ENCODE assay signal across 16 cellular contexts in the genomic region with DNA sequence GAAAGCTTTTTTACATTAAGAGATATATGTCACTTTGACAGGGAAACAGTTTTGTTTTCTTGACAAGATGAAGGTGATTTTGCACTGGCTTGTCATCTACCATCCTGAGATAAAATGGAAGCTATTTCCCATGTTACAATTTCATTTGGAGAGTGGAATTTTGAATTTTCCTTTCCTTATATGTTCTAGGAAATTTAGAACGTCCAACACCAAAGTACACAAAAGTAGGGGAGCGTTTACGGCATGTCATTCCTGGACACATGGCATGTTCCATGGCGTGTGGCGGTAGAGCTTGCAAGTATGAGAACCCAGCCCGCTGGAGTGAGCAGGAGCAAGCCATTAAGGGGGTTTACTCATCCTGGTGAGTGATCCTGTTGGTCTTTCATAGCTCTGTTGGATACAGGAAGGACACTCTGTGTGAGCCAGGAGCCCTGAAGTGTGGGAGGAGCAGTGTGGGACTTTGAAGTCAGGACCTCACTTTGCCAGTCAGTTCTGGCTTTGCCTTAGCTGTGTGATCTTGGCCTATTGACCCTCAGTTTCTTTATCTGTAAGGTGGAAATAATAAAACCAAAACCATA. TPM values are rescaled to one million over a fixed set of nuclear protein-coding genes. Genes with fewer than 3 reads are reported as not detected.
DNase-seq lines count a peak whose midpoint lies in the region; ATAC-seq, FAIRE-seq and TF ChIP-seq lines count a peak whose summit lies in the region.
"Had no signal": no experiment of that assay in that cellular context is flagged by ENCODE, and none has a peak within 500 bp of the region (broad histone marks: within the 10 kb centered on the region; RNA-seq: fewer than 3 reads in every experiment).

No MANE protein-coding gene starts in this region.

- ATAC-seq in HepG2 (peak; percentile 82), right lobe of liver (no peak), GM21717 (IDR thresholded peaks at IDR 0.05; ENCODE audit: unreplicated experiment) (no peak), GM19324 (IDR thresholded peaks at IDR 0.05; ENCODE audit: low FRiP score, unreplicated experiment) (no peak)

- TSS peak; percentile 59 for BruUV-seq in HepG2 (replicated peaks; lab: Mats Ljungman, UMichigan)

- H2AFZ ChIP-seq in HepG2 (ENCODE audit: low read length): no peak overlapping the region
- H2AFZ ChIP-seq: hepatocyte had no signal

- H3K9me3 ChIP-seq in HepG2 (ENCODE audit: low read length) (no peaks in the 10 kb centered on the region), right lobe of liver (no peaks in the 10 kb centered on the region), adipocyte (ENCODE audit: control insufficient read depth, low read length) (no peaks in the 10 kb centered on the region), iPS-20b (ENCODE audit: insufficient read depth, low read depth, low read length) (no peaks in the 10 kb centered on the region)
- H3K9me3 ChIP-seq: neutrophil, thoracic aorta had no signal

- H3K4me1 Mint-ChIP-seq in activated T-helper 1 cell treated with anti-CD3 and anti-CD28 coated beads, Interleukin-12 subunit alpha, Interleukin-12 subunit beta, Interleukin-2, Interleukin-4 antibody, amounts not matched to agents 30 ng/mL and 10 ng/mL and 1 ng/mL, durations not matched to agents 14 hours and 24 hours and 36 hours (ENCODE audit: low read depth): no peaks in the 10 kb centered on the region
- H3K4me1 Mint-ChIP-seq in activated naive CD4-positive, alpha-beta T cell treated with anti-CD3 and anti-CD28 coated beads, Interleukin-2, amount 10 ng/mL, durations not matched to agents 7 days and 5 days: no peaks in the 10 kb centered on the region
- H3K4me1 Mint-ChIP-seq: B cell had no signal

- peak; percentile 82 for FAIRE-seq in HepG2 (lab: Jason Lieb, UNC)

- no peak for TF ChIP-seq RAD21 in HepG2 (CRISPR knock-in tag; IDR thresholded peaks at IDR 0.05)

- H3K4me3 Mint-ChIP-seq in activated T-helper 1 cell treated with anti-CD3 and anti-CD28 coated beads, Interleukin-12 subunit alpha, Interleukin-12 subunit beta, Interleukin-2, Interleukin-4 antibody, amounts not matched to agents 30 ng/mL and 10 ng/mL and 1 ng/mL, durations not matched to agents 14 hours and 24 hours and 36 hours: no peak overlapping the region
- no peak overlapping the region for H3K4me3 Mint-ChIP-seq in activated naive CD4-positive, alpha-beta T cell treated with anti-CD3 and anti-CD28 coated beads, Interleukin-2, amount 10 ng/mL, durations not matched to agents 7 days and 5 days
- H3K4me3 Mint-ChIP-seq: B cell had no signal

- H3K4me3 ChIP-seq in HepG2 (replicated peaks in 1 of 3; ENCODE audit: insufficient read depth in 1 of 3, low read depth in 2 of 3, low read length in 3 of 3) (no peak overlapping the region), right lobe of liver (no peak overlapping the region), adipocyte (ENCODE audit: low read length) (no peak overlapping the region), iPS-20b (ENCODE audit: low read length) (peak overlapping the region; percentile 25; the same call in 1 of the 2 replicates)
- H3K4me3 ChIP-seq: hepatocyte, thoracic aorta had no signal

- H3K4me2 ChIP-seq in HepG2 (ENCODE audit: low read depth, low read length): no peak overlapping the region
- H3K4me2 ChIP-seq: hepatocyte had no signal

- H3K9me3 Mint-ChIP-seq in activated T-helper 1 cell treated with anti-CD3 and anti-CD28 coated beads, Interleukin-12 subunit alpha, Interleukin-12 subunit beta, Interleukin-2, Interleukin-4 antibody, amounts not matched to agents 30 ng/mL and 10 ng/mL and 1 ng/mL, durations not matched to agents 14 hours and 24 hours and 36 hours: no peaks in the 10 kb centered on the region
- no peaks in the 10 kb centered on the region for H3K9me3 Mint-ChIP-seq in activated naive CD4-positive, alpha-beta T cell treated with anti-CD3 and anti-CD28 coated beads, Interleukin-2, amount 10 ng/mL, durations not matched to agents 7 days and 5 days
- H3K9me3 Mint-ChIP-seq: activated T-helper 2 cell treated with anti-CD3 and anti-CD28 coated beads, Interferon-gamma antibody, Interleukin-2, Interleukin-4, amounts not matched to agents 10 μg/mL and 5 μg/mL and 100 μg/mL, durations not matched to agents 14 hours and 24 hours and 36 hours had no signal

- TF ChIP-seq EP300 in HepG2 (IDR thresholded peaks at IDR 0.05; ENCODE audit: low read depth in 2 of 2, low read length in 2 of 2) (no peak), HepG2 (CRISPR knock-in tag; IDR thresholded peaks at IDR 0.05; ENCODE audit: borderline replicate concordance) (no peak)

- H3K36me3 ChIP-seq in HepG2 (replicated peaks in 1 of 2; ENCODE audit: control insufficient read depth in 1 of 2, insufficient read depth in 2 of 2, low read length in 2 of 2) (peaks cover 0 to 6% of the 10 kb centered on the region in 2 experiments; a peak in 2 of 5 replicates), right lobe of liver (no peaks in the 10 kb centered on the region), adipocyte (ENCODE audit: control insufficient read depth, insufficient read depth, low read length, severe bottlenecking) (peaks cover 3% of the 10 kb centered on the region), iPS-20b (ENCODE audit: insufficient read depth, low read depth, low read length) (no peaks in the 10 kb centered on the region)
- H3K36me3 ChIP-seq: neutrophil, thoracic aorta had no signal

- TF ChIP-seq POLR2A in HepG2 (IDR thresholded peaks at IDR 0.05; ENCODE audit: insufficient read depth in 1 of 2, low read depth in 2 of 2, low read length in 2 of 2) (no peak), right lobe of liver (IDR thresholded peaks at IDR 0.05) (no peak)

- H3K36me3 Mint-ChIP-seq in activated T-helper 1 cell treated with anti-CD3 and anti-CD28 coated beads, Interleukin-12 subunit alpha, Interleukin-12 subunit beta, Interleukin-2, Interleukin-4 antibody, amounts not matched to agents 30 ng/mL and 10 ng/mL and 1 ng/mL, durations not matched to agents 14 hours and 24 hours and 36 hours (ENCODE audit: low read depth): peaks cover 1% of the 10 kb centered on the region
- no peaks in the 10 kb centered on the region for H3K36me3 Mint-ChIP-seq in activated naive CD4-positive, alpha-beta T cell treated with anti-CD3 and anti-CD28 coated beads, Interleukin-2, amount 10 ng/mL, durations not matched to agents 7 days and 5 days

- TF ChIP-seq CTCF in HepG2 (CRISPR knock-in tag; IDR thresholded peaks at IDR 0.05): no peak
- no peak for TF ChIP-seq CTCF in right lobe of liver (IDR thresholded peaks at IDR 0.05)

- H3K4me1 ChIP-seq in HepG2 (ENCODE audit: insufficient read depth, low read length) (peaks cover 19% of the 10 kb centered on the region), right lobe of liver (no peaks in the 10 kb centered on the region), adipocyte (ENCODE audit: control insufficient read depth, insufficient read depth, low read length) (peaks cover 13% of the 10 kb centered on the region), iPS-20b (ENCODE audit: insufficient read depth, low read length) (peaks cover 16% of the 10 kb centered on the region; the same call in 1 of the 2 replicates)

- H3K9ac ChIP-seq in HepG2 (ENCODE audit: insufficient read depth, low read depth, low read length): no peak overlapping the region
- H3K9ac ChIP-seq in adipocyte (ENCODE audit: low read length): no peak overlapping the region
- no peak overlapping the region for H3K9ac ChIP-seq in iPS-20b (ENCODE audit: low read depth, low read length)

- CTCF ChIA-PET in HepG2 (lab: Yijun Ruan, JAX; ENCODE audit: low intra/inter-chr PET ratio, low total read pairs): no interaction called here
- CTCF ChIA-PET in activated naive CD4-positive, alpha-beta T cell treated with anti-CD3 and anti-CD28 coated beads, Interleukin-2, amount 10 ng/mL, durations not matched to agents 7 days and 5 days (lab: Charles Lee): interaction anchor here (0.6 to 0.9 kb wide), 2 partner anchors 128 to 403 kb away, joined by 3 read pairs; no protein-coding TSS in a partner anchor

- intact Hi-C loops in HepG2 (cut with micrococcal nuclease; ENCODE audit: unreplicated experiment) (no loop called here), right lobe of liver (cut with DNase I) (no loop called here)
- intact Hi-C loops in activated T-helper 1 cell treated with anti-CD3 and anti-CD28 coated beads, Interleukin-12 subunit alpha, Interleukin-12 subunit beta, Interleukin-2, Interleukin-4 antibody, amounts not matched to agents 30 ng/mL and 10 ng/mL and 1 ng/mL, durations not matched to agents 14 hours and 24 hours and 36 hours (cut with micrococcal nuclease): no loop called here

- 88% methylated on average over 6 of the region's 6 CpGs for WGBS in HepG2 (ENCODE audit: low lambda C conversion rate)
- 81% methylated on average over 5 of the region's 6 CpGs for WGBS in right lobe of liver (ENCODE audit: insufficient coverage, low coverage, low lambda C conversion rate, missing lambda C conversion rate)

- in situ Hi-C loops in HepG2 (cut with HindIII; ENCODE audit: extremely low pct_ligation_motif_present, low pct_unique_long_range_greater_than_20kb): no loop called here

- H3K27ac ChIP-seq in HepG2 (ENCODE audit: extremely low read length, insufficient read depth, low read length) (peak overlapping the region; percentile 5), right lobe of liver (no peak overlapping the region), iPS-20b (ENCODE audit: low read length) (no peak overlapping the region)
- H3K27ac ChIP-seq: hepatocyte, neutrophil, thoracic aorta had no signal

- no peaks in the 10 kb centered on the region for H3K79me2 ChIP-seq in HepG2 (ENCODE audit: insufficient read depth, low read length)
- H3K79me2 ChIP-seq: hepatocyte had no signal

- POLR2A ChIA-PET in HepG2 (lab: Yijun Ruan, JAX): interaction anchor here (1.8 kb wide), 1 partner anchor 81 kb away, joined by 6 read pairs; no protein-coding TSS in a partner anchor

- no peaks in the 10 kb centered on the region for H3K27me3 Mint-ChIP-seq in activated T-helper 1 cell treated with anti-CD3 and anti-CD28 coated beads, Interleukin-12 subunit alpha, Interleukin-12 subunit beta, Interleukin-2, Interleukin-4 antibody, amounts not matched to agents 30 ng/mL and 10 ng/mL and 1 ng/mL, durations not matched to agents 14 hours and 24 hours and 36 hours (ENCODE audit: insufficient read depth)
- no peaks in the 10 kb centered on the region for H3K27me3 Mint-ChIP-seq in activated naive CD4-positive, alpha-beta T cell treated with anti-CD3 and anti-CD28 coated beads, Interleukin-2, amount 10 ng/mL, durations not matched to agents 7 days and 5 days
- H3K27me3 Mint-ChIP-seq: B cell had no signal

- no peaks in the 10 kb centered on the region for H4K20me1 ChIP-seq in HepG2 (ENCODE audit: insufficient read depth, low read length)

- H3K27ac Mint-ChIP-seq in activated T-helper 1 cell treated with anti-CD3 and anti-CD28 coated beads, Interleukin-12 subunit alpha, Interleukin-12 subunit beta, Interleukin-2, Interleukin-4 antibody, amounts not matched to agents 30 ng/mL and 10 ng/mL and 1 ng/mL, durations not matched to agents 14 hours and 24 hours and 36 hours: no peak overlapping the region
- no peak overlapping the region for H3K27ac Mint-ChIP-seq in activated naive CD4-positive, alpha-beta T cell treated with anti-CD3 and anti-CD28 coated beads, Interleukin-2, amount 10 ng/mL, durations not matched to agents 7 days and 5 days
- H3K27ac Mint-ChIP-seq: activated T-helper 2 cell treated with anti-CD3 and anti-CD28 coated beads, Interferon-gamma antibody, Interleukin-2, Interleukin-4, amounts not matched to agents 10 μg/mL and 5 μg/mL and 100 μg/mL, durations not matched to agents 14 hours and 24 hours and 36 hours; B cell had no signal

- no peaks in the 10 kb centered on the region for H3K27me3 ChIP-seq in HepG2 (ENCODE audit: control insufficient read depth in 1 of 2, insufficient read depth in 2 of 2, low read length in 2 of 2)
- no peaks in the 10 kb centered on the region for H3K27me3 ChIP-seq in right lobe of liver
- H3K27me3 ChIP-seq in adipocyte (replicated peaks; ENCODE audit: control insufficient read depth, insufficient read depth, low read length): no peaks in the 10 kb centered on the region
- H3K27me3 ChIP-seq in iPS-20b (ENCODE audit: insufficient read depth, low read length): no peaks in the 10 kb centered on the region
- H3K27me3 ChIP-seq: hepatocyte, neutrophil had no signal

- peak; percentile 59 for DNase-seq in HepG2 (ENCODE audit: low spot score)
- DNase-seq in right lobe of liver: no peak
- DNase-seq in adipocyte (ENCODE audit: low read depth): peak; percentile 27
- DNase-seq in activated T-helper 1 cell treated with anti-CD3 and anti-CD28 coated beads, Interleukin-12 subunit alpha, Interleukin-12 subunit beta, Interleukin-2, Interleukin-4 antibody, amounts not matched to agents 30 ng/mL and 10 ng/mL and 1 ng/mL, durations not matched to agents 14 hours and 24 hours and 36 hours (ENCODE audit: low spot score): no peak
- no peak for DNase-seq in activated naive CD4-positive, alpha-beta T cell treated with anti-CD3 and anti-CD28 coated beads, Interleukin-2, amount 10 ng/mL, durations not matched to agents 7 days and 5 days
- DNase-seq: effector CD4-positive, alpha-beta T cell; NCI-H187 treated with DMSO at 0.1 percent for 48 hours; stimulated activated CD4-positive, alpha-beta T cell treated with anti-CD3 and anti-CD28 coated beads, Interleukin-4, amount 100 ng/mL, for 1 hour had no signal

RNA-seq across cellular contexts. Expression of a gene that starts 0.9 kb away (rescaled TPM):
- total RNA-seq in HepG2 (2016; rRNA removed; fragmentation: Illumina TruSeq; extraction: Trizol): 5.2 and 6.1 TPM in 2 replicates
- 2.1 and 2.6 TPM in 2 replicates for total RNA-seq in HepG2 (2016; cell fraction: cytosol; rRNA removed; fragmentation: Illumina TruSeq; extraction: Trizol; ENCODE audit: low read depth)
- total RNA-seq in HepG2 (2016; cell fraction: insoluble cytoplasmic fraction; rRNA removed; fragmentation: Illumina TruSeq; extraction: Trizol): 4.5 and 6.2 TPM in 2 replicates
- 4.3 and 4.6 TPM in 2 replicates for total RNA-seq in HepG2 (2016; cell fraction: membrane; rRNA removed; fragmentation: Illumina TruSeq; extraction: Trizol)
- total RNA-seq in HepG2 (2016; cell fraction: nucleus; rRNA removed; fragmentation: Illumina TruSeq; extraction: Trizol): 14.0 and 15.5 TPM in 2 replicates
- 6.9 and 8.6 TPM in 2 replicates for polyA plus RNA-seq in HepG2 (2011; rRNA removed)
- 2.7 and 3.2 TPM in 2 replicates for polyA plus RNA-seq in HepG2 (2011; cell fraction: cytosol; rRNA removed)
- 18.2 and 19.4 TPM in 2 replicates for polyA plus RNA-seq in HepG2 (2011; cell fraction: nucleus; rRNA removed)
- 3.9 and 4.0 TPM in 2 replicates for polyA plus RNA-seq in HepG2 (2012)
- 0.62 and 0.63 TPM in 2 replicates for polyA plus RNA-seq in HepG2 (2016; cell fraction: cytosol; fragmentation: Illumina TruSeq; extraction: Trizol; ENCODE audit: low read depth)
- polyA plus RNA-seq in HepG2 (2016; cell fraction: insoluble cytoplasmic fraction; fragmentation: Illumina TruSeq; extraction: Trizol; ENCODE audit: low read depth): 3.2 and 3.6 TPM in 2 replicates
- polyA plus RNA-seq in HepG2 (2016; cell fraction: membrane; fragmentation: Illumina TruSeq; extraction: Trizol; ENCODE audit: low read depth): 1.7 and 2.0 TPM in 2 replicates
- polyA plus RNA-seq in HepG2 (2016; cell fraction: nucleus; fragmentation: Illumina TruSeq; extraction: Trizol; ENCODE audit: insufficient read depth, low read depth): 16.3 and 16.6 TPM in 2 replicates
- polyA minus RNA-seq in HepG2 (2011; rRNA and poly(A)+ RNA removed; ENCODE audit: low replicate concordance): 8.4 and 10.0 TPM in 2 replicates
- polyA minus RNA-seq in HepG2 (2011; cell fraction: cytosol; rRNA and poly(A)+ RNA removed): 3.9 and 4.9 TPM in 2 replicates
- polyA minus RNA-seq in HepG2 (2011; cell fraction: nucleus; rRNA and poly(A)+ RNA removed): 28.6 and 30.5 TPM in 2 replicates
- 1 to 10 TPM in 5 of 6 experiments, under 1 TPM in 1; 0.86 to 3.3 (median 1.8) TPM for total RNA-seq in right lobe of liver
- 5.5 and 5.7 TPM in 2 replicates for total RNA-seq in activated T-helper 1 cell treated with anti-CD3 and anti-CD28 coated beads, Interleukin-12 subunit alpha, Interleukin-12 subunit beta, Interleukin-2, Interleukin-4 antibody, amounts not matched to agents 30 ng/mL and 10 ng/mL and 1 ng/mL, durations not matched to agents 14 hours and 24 hours and 36 hours

Comparison
In these comparisons a context has a peak if more than half of its experiments do, and no peak if none do; other contexts are left out.
1. DNase-seq: peak in HepG2 (single experiment) and adipocyte (single experiment); none in right lobe of liver (0 of 3), activated T-helper 1 cell treated with anti-CD3 and anti-CD28 coated beads, Interleukin-12 subunit alpha, Interleukin-12 subunit beta, Interleukin-2, Interleukin-4 antibody, amounts not matched to agents 30 ng/mL and 10 ng/mL and 1 ng/mL, durations not matched to agents 14 hours and 24 hours and 36 hours (single experiment) and activated naive CD4-positive, alpha-beta T cell treated with anti-CD3 and anti-CD28 coated beads, Interleukin-2, amount 10 ng/mL, durations not matched to agents 7 days and 5 days (single experiment).